ENCODE assay signal across 8 cellular contexts in genomic region chr1:246566128-246566807, GRCh38. TPM values are rescaled to one million over a fixed set of nuclear protein-coding genes. Genes with fewer than 3 reads are reported as not detected.
DNase-seq lines count a peak whose midpoint lies in the region; ATAC-seq, FAIRE-seq and TF ChIP-seq lines count a peak whose summit lies in the region.

TSS of gene CNST (plus strand) at chr1:246566456. CDS start at chr1:246591563, 25,107 bp downstream.
TSS of gene TFB2M (minus strand) at chr1:246566261. CDS start at chr1:246566138, 123 bp downstream.

- TF ChIP-seq CTCF in GM20000 (IDR thresholded peaks at IDR 0.05; ENCODE audit: extremely low read depth, missing control alignments): no peak
- TF ChIP-seq CTCF in H1 (IDR thresholded peaks at IDR 0.05; ENCODE audit: control extremely low read depth in 1 of 3, insufficient read depth in 1 of 3, low read depth in 1 of 3, low read length in 3 of 3): no peak

- H3K56ac ChIP-seq in H1 (replicated peaks; ENCODE audit: insufficient read length, low read depth, low read length): peak within 1 kb of the TSS; percentile 52

- H3K4me3 Mint-ChIP-seq in memory B cell: peak within 1 kb of the TSS; percentile 99

- no peak within 1 kb of the TSS for H2BK15ac ChIP-seq in H1 (ENCODE audit: low read length)

- peak within 1 kb of the TSS; percentile 97 for H4K8ac ChIP-seq in H1 (ENCODE audit: extremely low read depth, insufficient read depth, low read length)

- no peaks in the 10 kb centered on the region for H3K27me3 Mint-ChIP-seq in memory B cell

- no peaks in the 10 kb centered on the region for H3K27me3 ChIP-seq in H1 (replicated peaks in 1 of 4; ENCODE audit: control insufficient read depth in 3 of 4, extremely low read depth in 1 of 4, insufficient read depth in 3 of 4, low read length in 3 of 4)

- H3K36me3 ChIP-seq in H1 (ENCODE audit: control insufficient read depth in 2 of 4, insufficient read depth in 4 of 4, low read length in 3 of 4): peaks cover 0 to 8% (median 3%) of the 10 kb centered on the region in 4 experiments; a peak in 2 of 8 replicates

- H2BK5ac ChIP-seq in H1 (ENCODE audit: low read depth, low read length): peak within 1 kb of the TSS; percentile 90; the same call in 1 of the 2 replicates

- peak within 1 kb of the TSS; percentile 65; the same call in 1 of the 2 replicates for H3K18ac ChIP-seq in H1 (ENCODE audit: extremely low read depth, low read length)

- no peak within 1 kb of the TSS for H2AK5ac ChIP-seq in H1 (ENCODE audit: low read depth, low read length)

- peak within 1 kb of the TSS; percentile 81 to 98 (median 96) for H3K4me3 ChIP-seq in H1 (ENCODE audit: extremely low read depth in 1 of 4, insufficient read depth in 2 of 4, low read depth in 3 of 4, low read length in 4 of 4)

- POLR2A ChIA-PET in H1 (lab: Charles Lee; ENCODE audit: partially characterized antibody): interaction anchor here (1.1 to 3.8 kb wide), 6 partner anchors 9 to 60 kb away, joined by 3 to 17 read pairs (median 6); partner anchors contain the start of gene SMYD3

- no peak within 1 kb of the TSS for H3K23ac ChIP-seq in H1 (ENCODE audit: insufficient read length)

- 2% methylated on average over 49 of the region's 62 CpGs; no CpG with 5 or more reads in 1 of the 2 experiments for WGBS in H1 (ENCODE audit: extremely low coverage in 1 of 2, insufficient coverage in 1 of 2, insufficient read length in 1 of 2, insufficient replicate concordance in 2 of 2, low coverage in 1 of 2, low lambda C conversion rate in 2 of 2, missing lambda C conversion rate in 1 of 2), 2 experiments

- no peak within 1 kb of the TSS for H4K91ac ChIP-seq in H1 (replicated peaks; ENCODE audit: insufficient read length, low read length)

- CTCF ChIA-PET in H1 (lab: Charles Lee; ENCODE audit: partially characterized antibody): interaction anchor here (0.6 to 2.1 kb wide), 6 partner anchors 13 to 1367 kb away, joined by 3 to 7 read pairs (median 4); no protein-coding TSS in a partner anchor

- no peak within 1 kb of the TSS for H2BK12ac ChIP-seq in H1 (ENCODE audit: low read depth, low read length)

- peak within 1 kb of the TSS; percentile 62 to 72 for H3K4me2 ChIP-seq in H1 (ENCODE audit: insufficient read depth in 1 of 2, low read depth in 2 of 2, low read length in 2 of 2)

- no peaks in the 10 kb centered on the region for H3K9me3 Mint-ChIP-seq in memory B cell

- H3K27ac ChIP-seq in H1 (ENCODE audit: low read depth, low read length): peak within 1 kb of the TSS; percentile 66

- peak within 1 kb of the TSS; percentile 95 for H2AFZ ChIP-seq in H1 (ENCODE audit: low read length)

- H2BK20ac ChIP-seq in H1 (ENCODE audit: low read length): no peak within 1 kb of the TSS

- peaks cover 0 to 5% (median 2%) of the 10 kb centered on the region in 4 experiments; a peak in 2 of 7 replicates for H3K4me1 ChIP-seq in H1 (replicated peaks in 1 of 4; ENCODE audit: control insufficient read depth in 3 of 4, insufficient read depth in 4 of 4, low read length in 3 of 4)

- no peaks in the 10 kb centered on the region; the same call in 1 of the 2 replicates for H3K79me1 ChIP-seq in H1 (ENCODE audit: low read depth, low read length)

- no peak within 1 kb of the TSS for H3K4ac ChIP-seq in H1 (replicated peaks; ENCODE audit: insufficient read length, low read depth, low read length)

- peak; percentile 6 to 84 for TF ChIP-seq POLR2A in H1 (IDR thresholded peaks at IDR 0.05; ENCODE audit: control extremely low read depth in 1 of 2, low read depth in 2 of 2, low read length in 2 of 2)

- no peaks in the 10 kb centered on the region for H3K9me3 ChIP-seq in H1 (ENCODE audit: insufficient read depth in 2 of 2, low read depth in 1 of 2, low read length in 1 of 2)

- H4K5ac ChIP-seq in H1 (ENCODE audit: insufficient read length, low read depth, low read length): peak within 1 kb of the TSS; percentile 69

- H4K20me1 ChIP-seq in H1 (replicated peaks in 1 of 2; ENCODE audit: control insufficient read depth in 1 of 2, insufficient read depth in 2 of 2, low read length in 2 of 2): peaks cover 0 to 2% of the 10 kb centered on the region in 2 experiments

- no peak within 1 kb of the TSS for H2BK120ac ChIP-seq in H1 (replicated peaks; ENCODE audit: low read depth, low read length)

- peak; percentile 99 for DNase-seq in COLO668 (lab: John Stamatoyannopoulos, UW; ENCODE audit: unreplicated experiment)
- peak; percentile 89 for DNase-seq in GM20000 (ENCODE audit: low spot score)
- DNase-seq in HT-29 (ENCODE audit: low spot score): peak; percentile 99
- peak; percentile 99 for DNase-seq in NOMO-1 treated with dmso at 0.1 percent for 144 hours (lab: John Stamatoyannopoulos, UW; ENCODE audit: unreplicated experiment)
- peak; percentile 82 to 97 (median 84) for DNase-seq in activated CD8-positive, alpha-beta memory T cell treated with anti-CD3 and anti-CD28 coated beads for 48 hours (ENCODE audit: low read depth in 2 of 3, low spot score in 2 of 3)
- peak; percentile 94 to 97 for DNase-seq in H1 (ENCODE audit: low read depth in 1 of 2, low spot score in 2 of 2)
- peak; percentile 90 to 94 for DNase-seq in memory B cell (ENCODE audit: low spot score in 2 of 2)
- peak; percentile 90 for DNase-seq in stimulated activated CD8-positive, alpha-beta memory T cell treated with anti-CD3 and anti-CD28 coated beads, Interleukin-12 subunit alpha, Interleukin-12 subunit beta, amount 100 ng/mL, for 24 hours (ENCODE audit: extremely low read depth)

- peak within 1 kb of the TSS; percentile 67 to 84 (median 80) for H3K9ac ChIP-seq in H1 (replicated peaks in 1 of 4; ENCODE audit: extremely low read depth in 1 of 4, low read depth in 3 of 4, low read length in 3 of 4)

- TF ChIP-seq RAD21 in H1 (IDR thresholded peaks at IDR 0.05 in 1 of 2, conservative IDR thresholded peaks at IDR 0.05 in 1 of 2; ENCODE audit: low read depth in 2 of 2, low read length in 2 of 2): no peak

- FAIRE-seq in H1 (lab: Jason Lieb, UNC): peak; percentile 88

- H3K36me3 Mint-ChIP-seq in memory B cell: no peaks in the 10 kb centered on the region

- no peak within 1 kb of the TSS for H3K14ac ChIP-seq in H1 (ENCODE audit: insufficient read length)

- ATAC-seq in memory B cell (ENCODE audit: low read depth): peak; percentile 82

- TF ChIP-seq EP300 in H1 (IDR thresholded peaks at IDR 0.05; ENCODE audit: borderline replicate concordance in 1 of 2, low read depth in 2 of 2, low read length in 2 of 2): no peak; a peak in 1 of 3 replicates

- H3K27ac Mint-ChIP-seq in memory B cell: peak within 1 kb of the TSS; percentile 93

- no peaks in the 10 kb centered on the region for H3K23me2 ChIP-seq in H1 (ENCODE audit: low read depth, low read length)

- peaks cover 21% of the 10 kb centered on the region for H3K4me1 Mint-ChIP-seq in memory B cell

- H3K79me2 ChIP-seq in H1 (ENCODE audit: control insufficient read depth in 1 of 2, insufficient read depth in 2 of 2, low read length in 2 of 2): peaks cover 7 to 71% of the 10 kb centered on the region in 2 experiments

TF ChIP-seq in H1, 55 proteins besides CTCF, POLR2A, EP300 and RAD21 (continues in another document):
- TF ChIP-seq CREB1 (IDR thresholded peaks at IDR 0.05): peak; percentile 16
- 0 out of 2 replicates have a peak, but pooled peaks have one; percentile 68 for TF ChIP-seq ATF2 (IDR thresholded peaks at IDR 0.05; ENCODE audit: low read length)
- no peak for TF ChIP-seq ZNF274 (IDR thresholded peaks at IDR 0.05; ENCODE audit: borderline replicate concordance, extremely low read depth, low read length)
- TF ChIP-seq CTBP2 (IDR thresholded peaks at IDR 0.05; ENCODE audit: borderline replicate concordance, insufficient read depth, insufficient read length, low read length): no peak
- TF ChIP-seq TBP (IDR thresholded peaks at IDR 0.05; ENCODE audit: low read depth, low read length): peak; percentile 83; the same call in 1 of the 2 replicates
- TF ChIP-seq TAF7 (optimal IDR thresholded peaks at IDR 0.05; ENCODE audit: borderline replicate concordance, low read depth, low read length): no peak
- no peak for TF ChIP-seq CHD2 (IDR thresholded peaks at IDR 0.05; ENCODE audit: low read length)
- TF ChIP-seq SIRT6 (IDR thresholded peaks at IDR 0.05; ENCODE audit: low read length): no peak
- TF ChIP-seq EZH2 (IDR thresholded peaks at IDR 0.05; ENCODE audit: low read depth, low read length, severe bottlenecking): no peak

RNA-seq across cellular contexts. Expression of gene CNST, which starts in this region (rescaled TPM):
- 6.1 and 7.0 TPM in 2 replicates for total RNA-seq in HT-29 (2014; rRNA removed; shearing (Covaris generic))
- total RNA-seq in H1 (2021; fragmentation: NEBNext Ultra II Directional; extraction: Animal tissue kit (Norgen Biotek cat#: 25700)): 21.3 TPM in 2 replicates
- 3.5 and 5.3 TPM in 2 replicates for polyA plus RNA-seq in H1 (2011; rRNA removed)
- polyA plus RNA-seq in H1 (2011; cell fraction: cytosol; rRNA removed): 6.3 TPM
- polyA plus RNA-seq in H1 (2011; cell fraction: nucleus; rRNA removed): 5.5 TPM
- polyA plus RNA-seq in H1 (2012, experiment 1 of 2): 7.6 to 12.5 TPM (median 10.6 TPM) in 4 replicates
- polyA plus RNA-seq in H1 (2012, experiment 2 of 2): 0.63 TPM
- 9.6 TPM for polyA plus RNA-seq in H1 (2013, experiment 1 of 2)
- 11.0 TPM for polyA plus RNA-seq in H1 (2013, experiment 2 of 2)
- 22.7 and 26.2 TPM in 2 replicates for polyA minus RNA-seq in H1 (2011; rRNA and poly(A)+ RNA removed)
- 11.8 TPM for polyA minus RNA-seq in H1 (2011; cell fraction: cytosol; rRNA and poly(A)+ RNA removed)
- polyA minus RNA-seq in H1 (2011; cell fraction: nucleus; rRNA and poly(A)+ RNA removed): 16.9 TPM

RNA-seq across cellular contexts. Expression of gene TFB2M, which starts in this region (rescaled TPM):
- total RNA-seq in HT-29 (2014; rRNA removed; shearing (Covaris generic)): 21.6 and 25.7 TPM in 2 replicates
- 20.5 and 22.0 TPM in 2 replicates for total RNA-seq in H1 (2021; fragmentation: NEBNext Ultra II Directional; extraction: Animal tissue kit (Norgen Biotek cat#: 25700))
- polyA plus RNA-seq in H1 (2011; rRNA removed): 6.9 and 10.4 TPM in 2 replicates
- polyA plus RNA-seq in H1 (2011; cell fraction: cytosol; rRNA removed): 14.1 TPM
- 7.5 TPM for polyA plus RNA-seq in H1 (2011; cell fraction: nucleus; rRNA removed)
- polyA plus RNA-seq in H1 (2012, experiment 1 of 2): 11.9 to 20.8 TPM (median 14.0 TPM) in 4 replicates
- polyA plus RNA-seq in H1 (2012, experiment 2 of 2): 2.5 TPM
- polyA plus RNA-seq in H1 (2013, experiment 1 of 2): 16.2 TPM
- 16.4 TPM for polyA plus RNA-seq in H1 (2013, experiment 2 of 2)
- 6.2 and 7.3 TPM in 2 replicates for polyA minus RNA-seq in H1 (2011; rRNA and poly(A)+ RNA removed)
- 6.2 TPM for polyA minus RNA-seq in H1 (2011; cell fraction: cytosol; rRNA and poly(A)+ RNA removed)
- 9.0 TPM for polyA minus RNA-seq in H1 (2011; cell fraction: nucleus; rRNA and poly(A)+ RNA removed)

Comparison
In these comparisons a context has a peak if more than half of its experiments do, and no peak if none do; other contexts are left out.
1. Peak in every context shown above with its lines: DNase-seq, ATAC-seq, H3K4me3 ChIP-seq and H3K27ac ChIP-seq.